Comparison of ENCODE assay signal across 22 cellular contexts in the genomic region with DNA sequence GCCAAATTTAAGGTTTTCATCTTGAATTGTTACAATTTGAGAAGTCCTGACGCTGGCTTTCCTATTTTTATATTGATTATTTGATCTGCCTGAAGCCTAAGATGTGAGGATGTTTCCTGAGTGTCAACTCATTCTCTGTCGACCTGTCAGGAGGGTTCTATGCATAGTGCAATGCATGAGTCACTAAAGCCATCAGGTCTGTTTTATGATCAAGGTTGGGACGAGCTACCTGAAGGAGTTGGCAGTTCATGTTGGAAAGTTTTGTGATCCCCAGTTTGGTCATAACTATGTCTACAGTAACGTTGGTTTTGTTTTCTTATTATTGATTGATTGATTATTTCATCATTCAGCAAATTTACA.
A peak's percentile ranks its signal among the peaks of the same experiment; 100 is the strongest.
DNase-seq lines count a peak whose midpoint lies in the region; ATAC-seq, FAIRE-seq and TF ChIP-seq lines count a peak whose summit lies in the region.
"Had no signal": no experiment of that assay in that cellular context is flagged by ENCODE, and none has a peak within 500 bp of the region (broad histone marks: within the 10 kb centered on the region; RNA-seq: fewer than 3 reads in every experiment).

No MANE protein-coding gene starts in this region.

- peaks cover 6% of the 10 kb centered on the region for H3K27me3 Mint-ChIP-seq in T-helper 17 cell

- peaks cover 34% of the 10 kb centered on the region for H3K4me1 ChIP-seq in adipocyte (ENCODE audit: control insufficient read depth, insufficient read depth, low read length)
- H3K4me1 ChIP-seq: prostate gland, uterus had no signal

- H3K27me3 ChIP-seq in adipocyte (replicated peaks; ENCODE audit: control insufficient read depth, insufficient read depth, low read length): no peaks in the 10 kb centered on the region
- H3K27me3 ChIP-seq: brain microvascular endothelial cell, suprapubic skin, uterus had no signal

- peak; percentile 68 for FAIRE-seq in GM12891 (lab: Jason Lieb, UNC)
- FAIRE-seq: D721Med had no signal

- peak overlapping the region; percentile 52 for H3K9ac ChIP-seq in adipocyte (ENCODE audit: low read length)
- H3K9ac ChIP-seq: SK-N-SH had no signal

- no peak overlapping the region for H3K27ac Mint-ChIP-seq in T-helper 17 cell
- H3K27ac Mint-ChIP-seq: endodermal cell; T-helper 2 cell treated with Interferon-gamma antibody and Interleukin-4, amounts not matched to agents 5 μg/mL and 100 μg/mL, for 36 hours had no signal

- no peaks in the 10 kb centered on the region for H3K36me3 ChIP-seq in adipocyte (ENCODE audit: control insufficient read depth, insufficient read depth, low read length, severe bottlenecking)
- H3K36me3 ChIP-seq: brain microvascular endothelial cell, prostate gland, suprapubic skin, uterus had no signal

- no peaks in the 10 kb centered on the region for H3K36me3 Mint-ChIP-seq in T-helper 17 cell (ENCODE audit: low read depth)

- peaks cover 4% of the 10 kb centered on the region for H3K4me1 Mint-ChIP-seq in T-helper 17 cell
- H3K4me1 Mint-ChIP-seq: endodermal cell had no signal

- H3K9me3 ChIP-seq in adipocyte (ENCODE audit: control insufficient read depth, low read length) (no peaks in the 10 kb centered on the region), T-helper 17 cell (ENCODE audit: control insufficient read depth, low read length, poor library complexity, severe bottlenecking) (no peaks in the 10 kb centered on the region)
- H3K9me3 ChIP-seq: prostate gland, SK-N-SH, suprapubic skin, uterus had no signal

- no peak overlapping the region for H3K4me3 ChIP-seq in adipocyte (ENCODE audit: low read length)
- H3K4me3 ChIP-seq: prostate gland, suprapubic skin, uterus had no signal

- no peak overlapping the region for H3K4me3 Mint-ChIP-seq in T-helper 17 cell
- H3K4me3 Mint-ChIP-seq: endodermal cell; T-helper 2 cell treated with Interferon-gamma antibody and Interleukin-4, amounts not matched to agents 5 μg/mL and 100 μg/mL, for 36 hours had no signal

- no peak for TF ChIP-seq POLR2A in GM12891 (IDR thresholded peaks at IDR 0.05; ENCODE audit: low read depth, low read length)

- DNase-seq in GM12891 (ENCODE audit: insufficient read length, low spot score): no peak
- no peak for DNase-seq in adipocyte (ENCODE audit: low read depth)
- DNase-seq in activated gamma-delta T cell (lab: John Stamatoyannopoulos, UW): no peak
- DNase-seq in OCI-M2 (lab: John Stamatoyannopoulos, UW; ENCODE audit: unreplicated experiment): no peak
- no peak for DNase-seq in NCI-H82 treated with DMSO at 0.1 percent for 48 hours (lab: John Stamatoyannopoulos, UW; ENCODE audit: unreplicated experiment)
- no peak for DNase-seq in T-helper 17 cell
- DNase-seq: activated CD4-positive, alpha-beta T cell treated with anti-CD3 and anti-CD28 coated beads, Interleukin-2, amount 50 U/mL, for 1 hour; brain microvascular endothelial cell; cortex of kidney; endodermal cell; glutamatergic neuron; NCI-H1436 treated with DMSO at 0.1 percent for 48 hours; NCI-H524; RPMI8226; SK-N-SH; uterus had no signal

- peak; percentile 9 for ATAC-seq in GM19023 (IDR thresholded peaks at IDR 0.05; ENCODE audit: unreplicated experiment)
- peak; percentile 10 for ATAC-seq in HG03378 (IDR thresholded peaks at IDR 0.05; ENCODE audit: unreplicated experiment)
- no peak for ATAC-seq in T-helper 17 cell

TF ChIP-seq in GM12891, 5 proteins besides CTCF, POLR2A, EP300 and RAD21:
- TF ChIP-seq SPI1 (IDR thresholded peaks at IDR 0.05; ENCODE audit: low read depth, low read length) (no peak), PAX5 (IDR thresholded peaks at IDR 0.05; ENCODE audit: insufficient read depth, low read length, severe bottlenecking) (no peak), TAF1 (IDR thresholded peaks at IDR 0.05; ENCODE audit: low read depth, low read length) (no peak), POLR2AphosphoS5 (IDR thresholded peaks at IDR 0.05; ENCODE audit: low read depth, low read length) (no peak), POU2F2 (IDR thresholded peaks at IDR 0.05; ENCODE audit: low read depth, low read length) (no peak)
